8 cellular contexts compared by ENCODE assay signal in the genomic region with DNA sequence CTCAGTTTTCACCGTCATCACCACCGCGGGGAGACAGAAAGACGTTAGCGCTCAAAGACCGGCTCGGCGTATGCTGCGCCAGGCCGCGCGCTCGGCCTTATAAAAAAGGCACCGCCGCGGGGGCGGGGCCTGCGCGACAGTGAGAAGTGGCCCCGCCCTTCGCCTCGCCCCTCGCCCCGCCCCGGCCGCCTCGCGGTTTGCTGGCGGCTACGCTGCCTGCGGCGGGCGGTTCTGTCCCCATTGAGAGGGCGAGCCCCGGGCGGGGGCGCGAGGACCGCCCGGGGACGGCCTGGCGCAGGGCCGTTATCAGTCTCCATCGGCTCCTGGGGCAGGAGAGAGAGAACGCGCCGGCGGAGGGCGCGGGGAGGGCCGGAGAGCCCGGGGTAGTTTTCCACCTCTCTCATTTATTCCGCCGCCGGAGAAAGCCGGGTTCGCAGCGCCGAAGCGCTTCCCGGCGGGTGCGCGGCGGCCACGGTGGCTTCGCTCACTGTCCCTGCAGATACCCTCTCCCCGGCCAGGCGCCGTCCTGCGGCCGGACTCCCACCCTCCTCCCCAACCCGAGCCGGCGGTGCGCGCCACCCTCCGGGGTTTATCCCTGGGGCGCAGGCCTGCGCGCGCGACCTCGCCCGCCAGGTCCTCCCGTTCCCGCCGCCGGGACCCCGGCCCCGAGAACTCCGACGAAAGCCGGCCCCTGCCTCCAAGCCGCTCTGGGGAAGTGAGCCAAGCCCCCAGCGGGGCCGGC.
DNase-seq lines count a peak whose midpoint lies in the region; ATAC-seq and TF ChIP-seq lines count a peak whose summit lies in the region.

No MANE protein-coding gene starts in this region.

- ATAC-seq in HG03432 (IDR thresholded peaks at IDR 0.05; ENCODE audit: unreplicated experiment) (peak; percentile 79), left lung (peak; percentile 89)

- peaks cover 13% of the 10 kb centered on the region for H3K27me3 Mint-ChIP-seq in activated CD4-positive, alpha-beta T cell treated with anti-CD3 and anti-CD28 coated beads, Interleukin-2, amount 10 ng/mL, durations not matched to agents 7 days and 5 days

- H3K9me3 ChIP-seq in BE2C (no peaks in the 10 kb centered on the region), left lung (no peaks in the 10 kb centered on the region)

- peak overlapping the region; percentile 97 for H3K27ac Mint-ChIP-seq in activated CD4-positive, alpha-beta T cell treated with anti-CD3 and anti-CD28 coated beads, Interleukin-2, amount 10 ng/mL, durations not matched to agents 7 days and 5 days

- H3K4me3 ChIP-seq in BE2C (ENCODE audit: low read depth, low read length) (peak overlapping the region; percentile 87), coronary artery (peak overlapping the region; percentile 78), left lung (peak overlapping the region; percentile 69 to 76)

- intact Hi-C loops in left lung (cut with DNase I): loop anchor here in 1 of 2 donors (5.0 to 10.0 kb wide), 4 partner anchors 340 to 647 kb away; no protein-coding TSS in a partner anchor

- H3K4me1 ChIP-seq in BE2C (no peaks in the 10 kb centered on the region), left lung (peaks cover 3 to 69% of the 10 kb centered on the region in 2 donors)

- POLR2A ChIA-PET in activated CD4-positive, alpha-beta T cell treated with anti-CD3 and anti-CD28 coated beads, Interleukin-2, amount 10 ng/mL, durations not matched to agents 7 days and 5 days (lab: Charles Lee): no interaction called here

- no peaks in the 10 kb centered on the region for H3K27me3 ChIP-seq in BE2C
- no peaks in the 10 kb centered on the region for H3K27me3 ChIP-seq in left lung

- CTCF ChIA-PET in activated CD4-positive, alpha-beta T cell treated with anti-CD3 and anti-CD28 coated beads, Interleukin-2, amount 10 ng/mL, durations not matched to agents 7 days and 5 days (lab: Charles Lee): interaction anchor here (0.6 to 1.6 kb wide), 9 partner anchors 10 to 839 kb away, joined by 3 to 11 read pairs (median 3); no protein-coding TSS in a partner anchor

- H3K36me3 ChIP-seq in BE2C: peaks cover 32% of the 10 kb centered on the region
- H3K36me3 ChIP-seq in left lung: peaks cover 0 to 40% of the 10 kb centered on the region in 2 donors

- peak overlapping the region; percentile 98 to 99 for H3K27ac ChIP-seq in coronary artery
- peak overlapping the region; percentile 99 to 100 for H3K27ac ChIP-seq in left lung

- H3K4me3 Mint-ChIP-seq in activated CD4-positive, alpha-beta T cell treated with anti-CD3 and anti-CD28 coated beads, Interleukin-2, amount 10 ng/mL, durations not matched to agents 7 days and 5 days: peak overlapping the region; percentile 97

- DNase-seq in BE2C (peak; percentile 97), GM19238 (ENCODE audit: insufficient read length, low spot score) (peak; percentile 68), NCI-H510A treated with DMSO at 0.1 percent for 48 hours (lab: John Stamatoyannopoulos, UW) (peak; percentile 68), coronary artery (ENCODE audit: low spot score) (peak; percentile 91), left lung (peak; percentile 95 to 99)
- DNase-seq in activated CD4-positive, alpha-beta T cell treated with anti-CD3 and anti-CD28 coated beads, Interleukin-2, amount 10 ng/mL, durations not matched to agents 7 days and 5 days: peak; percentile 90
- peak; percentile 91 for DNase-seq in stimulated activated CD4-positive, alpha-beta T cell treated with anti-CD3 and anti-CD28 coated beads, Interleukin-2, amount 100 ng/mL, for 4 hours (ENCODE audit: low read depth)

- H3K4me1 Mint-ChIP-seq in activated CD4-positive, alpha-beta T cell treated with anti-CD3 and anti-CD28 coated beads, Interleukin-2, amount 10 ng/mL, durations not matched to agents 7 days and 5 days: peaks cover 56% of the 10 kb centered on the region

- TF ChIP-seq CTCF in BE2C (IDR thresholded peaks at IDR 0.05; ENCODE audit: low read depth, low read length) (no peak), coronary artery (IDR thresholded peaks at IDR 0.05) (no peak), left lung (IDR thresholded peaks at IDR 0.05) (no peak)

- no peaks in the 10 kb centered on the region for H3K9me3 Mint-ChIP-seq in activated CD4-positive, alpha-beta T cell treated with anti-CD3 and anti-CD28 coated beads, Interleukin-2, amount 10 ng/mL, durations not matched to agents 7 days and 5 days

- peaks cover 33% of the 10 kb centered on the region for H3K36me3 Mint-ChIP-seq in activated CD4-positive, alpha-beta T cell treated with anti-CD3 and anti-CD28 coated beads, Interleukin-2, amount 10 ng/mL, durations not matched to agents 7 days and 5 days (ENCODE audit: low read depth)

Comparison
In these comparisons a context has a peak if more than half of its experiments do, and no peak if none do; other contexts are left out.
1. Peak in every context shown above with its lines: DNase-seq, ATAC-seq, H3K4me3 ChIP-seq and H3K27ac ChIP-seq.